In genomic region chr14:26917086-26917485, GRCh38 we compare ENCODE assay signal across 8 cellular contexts.
A peak's percentile ranks its signal among the peaks of the same experiment; 100 is the strongest.
DNase-seq lines count a peak whose midpoint lies in the region; ATAC-seq and TF ChIP-seq lines count a peak whose summit lies in the region.

No MANE protein-coding gene starts in this region.

- H3K27ac ChIP-seq in VCaP = no peak overlapping the region
- peak overlapping the region; percentile 13 to 60 for H3K27ac ChIP-seq in right atrium auricular region
- H3K27ac ChIP-seq in tibial artery = peak overlapping the region in 1 of 2 donors; percentile 50

- DNase-seq in NCI-H1092 treated with DMSO at 0.1 percent for 48 hours (lab: John Stamatoyannopoulos, UW) = peak; percentile 33
- no peak for DNase-seq in NCI-H1092 (lab: John Stamatoyannopoulos, UW)
- no peak for DNase-seq in right atrium auricular region (ENCODE audit: low spot score)
- DNase-seq in tibial artery = peak in 1 of 2 donors; percentile 33
- no peak for DNase-seq in UCSD-AML1 (lab: John Stamatoyannopoulos, UW; ENCODE audit: unreplicated experiment)

- H3K4me3 ChIP-seq in right atrium auricular region (no peak overlapping the region), tibial artery (no peak overlapping the region)

- H3K27me3 ChIP-seq in right atrium auricular region = no peaks in the 10 kb centered on the region
- no peaks in the 10 kb centered on the region for H3K27me3 ChIP-seq in tibial artery

- TF ChIP-seq CTCF in VCaP (conservative IDR thresholded peaks at IDR 0.05) = peak; percentile 25; the same call in 1 of the 2 replicates
- TF ChIP-seq CTCF in right atrium auricular region (IDR thresholded peaks at IDR 0.05) = peak in 1 of 2 donors; percentile 52
- peak; percentile 38 to 40 for TF ChIP-seq CTCF in tibial artery (IDR thresholded peaks at IDR 0.05)

- no peaks in the 10 kb centered on the region for H3K4me1 ChIP-seq in right atrium auricular region
- peaks cover 0 to 18% (median 2%) of the 10 kb centered on the region in 4 donors for H3K4me1 ChIP-seq in tibial artery

- H3K36me3 ChIP-seq in right atrium auricular region (no peaks in the 10 kb centered on the region), tibial artery (no peaks in the 10 kb centered on the region)

- H3K9me3 ChIP-seq in right atrium auricular region (no peaks in the 10 kb centered on the region), tibial artery (no peaks in the 10 kb centered on the region)

- ATAC-seq in GM18909 (IDR thresholded peaks at IDR 0.05; ENCODE audit: poor library complexity, unreplicated experiment) = no peak
- ATAC-seq in HG03025 (IDR thresholded peaks at IDR 0.05; ENCODE audit: low FRiP score, unreplicated experiment) = no peak

- intact Hi-C loops in tibial artery (cut with DNase I; ENCODE audit: low total_unique reads) = no loop called here
